21 cellular contexts compared by ENCODE assay signal in genomic region chr4:26132858-26133257, GRCh38.
A peak's percentile ranks its signal among the peaks of the same experiment; 100 is the strongest.
DNase-seq lines count a peak whose midpoint lies in the region; ATAC-seq and TF ChIP-seq lines count a peak whose summit lies in the region.
"Had no signal": no experiment of that assay in that cellular context is flagged by ENCODE, and none has a peak within 500 bp of the region (broad histone marks: within the 10 kb centered on the region; RNA-seq: fewer than 3 reads in every experiment).

No MANE protein-coding gene starts in this region.

- TF ChIP-seq CTCF in left lung (IDR thresholded peaks at IDR 0.05) (no peak), tibial artery (IDR thresholded peaks at IDR 0.05) (no peak)

- peaks cover 80% of the 10 kb centered on the region for H3K4me1 Mint-ChIP-seq in activated T-helper 2 cell treated with anti-CD3 and anti-CD28 coated beads, Interferon-gamma antibody, Interleukin-2, Interleukin-4, amounts not matched to agents 10 μg/mL and 5 μg/mL and 100 μg/mL, durations not matched to agents 14 hours and 24 hours and 36 hours (ENCODE audit: low read depth)

- no peaks in the 10 kb centered on the region for H3K36me3 ChIP-seq in H7 (replicated peaks; ENCODE audit: control insufficient read depth, insufficient read depth, low read length)
- H3K36me3 ChIP-seq in left lung = no peaks in the 10 kb centered on the region
- H3K36me3 ChIP-seq in tibial artery = no peaks in the 10 kb centered on the region
- H3K36me3 ChIP-seq: cardiac muscle cell, heart right ventricle, neutrophil, spleen, transverse colon had no signal

- no peak overlapping the region for H3K4me3 Mint-ChIP-seq in activated T-helper 2 cell treated with anti-CD3 and anti-CD28 coated beads, Interferon-gamma antibody, Interleukin-2, Interleukin-4, amounts not matched to agents 10 μg/mL and 5 μg/mL and 100 μg/mL, durations not matched to agents 14 hours and 24 hours and 36 hours (ENCODE audit: low read depth)

- H3K27me3 ChIP-seq in H7 (ENCODE audit: control insufficient read depth, insufficient read depth, low read length) (no peaks in the 10 kb centered on the region), left lung (no peaks in the 10 kb centered on the region), tibial artery (no peaks in the 10 kb centered on the region)
- H3K27me3 ChIP-seq: cardiac muscle cell, heart right ventricle, neutrophil, spleen, transverse colon had no signal

- peak; percentile 47 for DNase-seq in NCI-H146 (lab: John Stamatoyannopoulos, UW)
- no peak for DNase-seq in NCI-H146 treated with DMSO at 0.1 percent for 48 hours (lab: John Stamatoyannopoulos, UW; ENCODE audit: unreplicated experiment)
- DNase-seq in H7 = peak; percentile 64
- DNase-seq in activated T-helper 2 cell treated with anti-CD3 and anti-CD28 coated beads, Interferon-gamma antibody, Interleukin-2, Interleukin-4, amounts not matched to agents 10 μg/mL and 5 μg/mL and 100 μg/mL, durations not matched to agents 14 hours and 24 hours and 36 hours (ENCODE audit: low spot score) = no peak
- DNase-seq in left lung = no peak
- no peak for DNase-seq in SK-N-DZ (ENCODE audit: low spot score)
- DNase-seq in tibial artery = no peak
- DNase-seq in stimulated activated naive CD4-positive, alpha-beta T cell treated with Interleukin-2 at 50 U/mL for 16 hours (lab: John Stamatoyannopoulos, UW) = no peak
- DNase-seq: 8988T; activated CD4-positive, CD25-positive, alpha-beta regulatory T cell treated with anti-CD3 and anti-CD28 coated beads, Interleukin-2, amount 50 U/mL, for 72 hours; activated gamma-delta T cell treated with Interleukin-2 at 50 U/mL for 16 hours; heart right ventricle; IMR-90; NCI-H187 treated with DMSO at 0.1 percent for 48 hours; SK-N-SH; spleen; transverse colon had no signal

- H3K9me3 Mint-ChIP-seq in activated T-helper 2 cell treated with anti-CD3 and anti-CD28 coated beads, Interferon-gamma antibody, Interleukin-2, Interleukin-4, amounts not matched to agents 10 μg/mL and 5 μg/mL and 100 μg/mL, durations not matched to agents 14 hours and 24 hours and 36 hours = peaks cover 37% of the 10 kb centered on the region

- intact Hi-C loops in activated T-helper 2 cell treated with anti-CD3 and anti-CD28 coated beads, Interferon-gamma antibody, Interleukin-2, Interleukin-4, amounts not matched to agents 10 μg/mL and 5 μg/mL and 100 μg/mL, durations not matched to agents 14 hours and 24 hours and 36 hours (cut with micrococcal nuclease) = no loop called here
- intact Hi-C loops in left lung (cut with DNase I) (no loop called here), tibial artery (cut with DNase I; ENCODE audit: low total_unique reads) (no loop called here)

- peak; percentile 19 for ATAC-seq in left lung
- ATAC-seq: heart right ventricle had no signal

- H3K27ac Mint-ChIP-seq in activated T-helper 2 cell treated with anti-CD3 and anti-CD28 coated beads, Interferon-gamma antibody, Interleukin-2, Interleukin-4, amounts not matched to agents 10 μg/mL and 5 μg/mL and 100 μg/mL, durations not matched to agents 14 hours and 24 hours and 36 hours = peak overlapping the region; percentile 90

- no peak overlapping the region for H3K27ac ChIP-seq in left lung
- H3K27ac ChIP-seq in tibial artery = no peak overlapping the region
- H3K27ac ChIP-seq: cardiac muscle cell, heart right ventricle, neutrophil, spleen, transverse colon had no signal

- no peak overlapping the region for H3K4me3 ChIP-seq in H7 (ENCODE audit: insufficient read depth, low read depth, low read length)
- no peak overlapping the region for H3K4me3 ChIP-seq in left lung
- no peak overlapping the region for H3K4me3 ChIP-seq in tibial artery
- H3K4me3 ChIP-seq: cardiac muscle cell, heart right ventricle, lung, spleen, transverse colon had no signal

- no peaks in the 10 kb centered on the region for H3K27me3 Mint-ChIP-seq in activated T-helper 2 cell treated with anti-CD3 and anti-CD28 coated beads, Interferon-gamma antibody, Interleukin-2, Interleukin-4, amounts not matched to agents 10 μg/mL and 5 μg/mL and 100 μg/mL, durations not matched to agents 14 hours and 24 hours and 36 hours (ENCODE audit: low read depth)

- H3K4me1 ChIP-seq in left lung (no peaks in the 10 kb centered on the region), tibial artery (no peaks in the 10 kb centered on the region)
- H3K4me1 ChIP-seq: Caco-2, heart right ventricle, spleen had no signal

- H3K9me3 ChIP-seq in left lung = no peaks in the 10 kb centered on the region
- H3K9me3 ChIP-seq in tibial artery = no peaks in the 10 kb centered on the region
- H3K9me3 ChIP-seq: neutrophil, SK-N-SH, transverse colon had no signal

- peaks cover 48% of the 10 kb centered on the region for H3K36me3 Mint-ChIP-seq in activated T-helper 2 cell treated with anti-CD3 and anti-CD28 coated beads, Interferon-gamma antibody, Interleukin-2, Interleukin-4, amounts not matched to agents 10 μg/mL and 5 μg/mL and 100 μg/mL, durations not matched to agents 14 hours and 24 hours and 36 hours (ENCODE audit: low read depth)

Comparison
In these comparisons a context has a peak if more than half of its experiments do, and no peak if none do; other contexts are left out.
1. DNase-seq: peak in NCI-H146 (single experiment) and H7 (single experiment); none in NCI-H146 treated with DMSO at 0.1 percent for 48 hours (single experiment), activated T-helper 2 cell treated with anti-CD3 and anti-CD28 coated beads, Interferon-gamma antibody, Interleukin-2, Interleukin-4, amounts not matched to agents 10 μg/mL and 5 μg/mL and 100 μg/mL, durations not matched to agents 14 hours and 24 hours and 36 hours (single experiment), left lung (0 of 2), SK-N-DZ (single experiment), tibial artery (0 of 2) and stimulated activated naive CD4-positive, alpha-beta T cell treated with Interleukin-2 at 50 U/mL for 16 hours (single experiment).